ENCODE assay signal across 17 cellular contexts in genomic region chr9:128870128-128870940, GRCh38. TPM values are rescaled to one million over a fixed set of nuclear protein-coding genes. Genes with fewer than 3 reads are reported as not detected.
A peak's percentile ranks its signal among the peaks of the same experiment; 100 is the strongest.
DNase-seq lines count a peak whose midpoint lies in the region; ATAC-seq, FAIRE-seq and TF ChIP-seq lines count a peak whose summit lies in the region.
"Had no signal": no experiment of that assay in that cellular context is flagged by ENCODE, and none has a peak within 500 bp of the region (broad histone marks: within the 10 kb centered on the region; RNA-seq: fewer than 3 reads in every experiment).

No MANE protein-coding gene starts in this region.

- H3K4me1 ChIP-seq in astrocyte (ENCODE audit: insufficient read depth, low read length): no peaks in the 10 kb centered on the region
- H3K4me1 ChIP-seq in liver (ENCODE audit: control insufficient read depth in 4 of 4, insufficient read depth in 4 of 4, low read length in 3 of 4): peaks cover 2 to 6% (median 4%) of the 10 kb centered on the region in 4 donors

- peak overlapping the region; percentile 7 for H3K27ac Mint-ChIP-seq in astrocyte (ENCODE audit: unreplicated experiment)
- H3K27ac Mint-ChIP-seq: CD4-positive, CD25-positive, alpha-beta regulatory T cell had no signal

- no peak overlapping the region for H3K27ac ChIP-seq in astrocyte (ENCODE audit: low read depth, low read length)
- H3K27ac ChIP-seq in liver (ENCODE audit: low read depth in 1 of 2, low read length in 2 of 2): no peak overlapping the region
- H3K27ac ChIP-seq: HL-60 had no signal

- H3K79me2 ChIP-seq in astrocyte (ENCODE audit: insufficient read depth, low read length): no peaks in the 10 kb centered on the region

- no peak for ATAC-seq in GM18505 (IDR thresholded peaks at IDR 0.05; ENCODE audit: unreplicated experiment)
- ATAC-seq: GM12878 had no signal

- no peaks in the 10 kb centered on the region for H3K27me3 Mint-ChIP-seq in astrocyte (ENCODE audit: low read depth, unreplicated experiment)
- H3K27me3 Mint-ChIP-seq: CD4-positive, CD25-positive, alpha-beta regulatory T cell had no signal

- no peaks in the 10 kb centered on the region for H3K4me1 Mint-ChIP-seq in astrocyte (ENCODE audit: low read depth, unreplicated experiment)

- DNase-seq in Caki2 (ENCODE audit: low read depth): peak; percentile 23
- no peak for DNase-seq in astrocyte (ENCODE audit: low read depth)
- DNase-seq in inferior parietal cortex (ENCODE audit: extremely low spot score): no peak
- DNase-seq in activated CD8-positive, alpha-beta memory T cell treated with anti-CD3 and anti-CD28 coated beads for 24 hours: no peak
- DNase-seq: Calu3; CD4-positive, CD25-positive, alpha-beta regulatory T cell; DMS79; KG1; NCI-H1092; NCI-H1694; NCI-H2107; NCI-H748 treated with DMSO at 0.1 percent for 48 hours had no signal

- TF ChIP-seq CTCF in astrocyte (IDR thresholded peaks at IDR 0.05; ENCODE audit: insufficient read depth, low read depth, low read length): no peak
- no peak for TF ChIP-seq CTCF in liver (IDR thresholded peaks at IDR 0.05; ENCODE audit: low read depth, low read length, missing input control)

- TF ChIP-seq POLR2A in GM18505 (IDR thresholded peaks at IDR 0.05; ENCODE audit: borderline replicate concordance, extremely low read depth, insufficient read depth, insufficient read length): no peak

- H3K9ac ChIP-seq in astrocyte (ENCODE audit: low read length) (no peak overlapping the region), liver (ENCODE audit: low read depth in 1 of 2, low read length in 2 of 2) (no peak overlapping the region)

- in situ Hi-C loops in Caki2 (cut with HindIII; ENCODE audit: low pct_unique_long_range_greater_than_20kb, low sequenced_read_pairs): no loop called here

- no peak for TF ChIP-seq RAD21 in liver (IDR thresholded peaks at IDR 0.05)

- H2AFZ ChIP-seq in astrocyte (ENCODE audit: low read depth, low read length): no peak overlapping the region

- peaks cover 2% of the 10 kb centered on the region for H3K36me3 ChIP-seq in astrocyte (ENCODE audit: insufficient read depth, low read length)
- H3K36me3 ChIP-seq in liver (ENCODE audit: control insufficient read depth in 4 of 4, insufficient read depth in 3 of 4, low read depth in 1 of 4, low read length in 3 of 4): no peaks in the 10 kb centered on the region

- H3K4me3 ChIP-seq in astrocyte (ENCODE audit: insufficient read depth, low read depth, low read length) (no peak overlapping the region), liver (ENCODE audit: low read depth in 1 of 3, low read length in 3 of 3) (no peak overlapping the region)
- H3K4me3 ChIP-seq: GM12878 had no signal

- peaks cover 2% of the 10 kb centered on the region for H3K36me3 Mint-ChIP-seq in astrocyte (ENCODE audit: low read depth, unreplicated experiment)

- no peaks in the 10 kb centered on the region for H4K20me1 ChIP-seq in astrocyte (ENCODE audit: insufficient read depth, low read length)

- no peaks in the 10 kb centered on the region for H3K9me3 ChIP-seq in astrocyte (ENCODE audit: insufficient read depth, low read depth, low read length)
- no peaks in the 10 kb centered on the region for H3K9me3 ChIP-seq in liver (ENCODE audit: control insufficient read depth in 4 of 4, low read length in 3 of 4)

- no peaks in the 10 kb centered on the region for H3K9me3 Mint-ChIP-seq in astrocyte (ENCODE audit: unreplicated experiment)
- H3K9me3 Mint-ChIP-seq: CD4-positive, CD25-positive, alpha-beta regulatory T cell had no signal

- WGBS in liver: 77% methylated on average over 7 of the region's 7 CpGs

- FAIRE-seq in astrocyte (lab: Jason Lieb, UNC): no peak
- FAIRE-seq: GM12878 had no signal

- no peak overlapping the region for H3K4me3 Mint-ChIP-seq in astrocyte (ENCODE audit: unreplicated experiment)

- H3K27me3 ChIP-seq in astrocyte (ENCODE audit: insufficient read depth, low read length): no peaks in the 10 kb centered on the region
- H3K27me3 ChIP-seq in liver (ENCODE audit: control insufficient read depth in 4 of 4, insufficient read depth in 4 of 4, low read length in 3 of 4): no peaks in the 10 kb centered on the region

- no peak overlapping the region for H3K4me2 ChIP-seq in astrocyte (ENCODE audit: low read length)

TF ChIP-seq in liver, 16 proteins besides CTCF, POLR2A, EP300 and RAD21:
- no peak for TF ChIP-seq ZBTB33 (IDR thresholded peaks at IDR 0.05)
- TF ChIP-seq FOXA1 (IDR thresholded peaks at IDR 0.05): no peak
- TF ChIP-seq NR2F2 (IDR thresholded peaks at IDR 0.05): peak; percentile 30
- no peak for TF ChIP-seq GABPA (IDR thresholded peaks at IDR 0.05 in 1 of 2, conservative IDR thresholded peaks at IDR 0.05 in 1 of 2)

RNA-seq across cellular contexts. Expression of gene KYAT1, which starts 11.4 kb away (rescaled TPM):
- total RNA-seq in Caki2 (2014; rRNA removed; shearing (Covaris generic); ENCODE audit: low replicate concordance): 11.2 and 24.2 TPM in 2 replicates
- 9.3 and 10.1 TPM in 2 replicates for total RNA-seq in astrocyte
- 1 to 10 TPM; 6.9 to 8.1 TPM for total RNA-seq in liver
- 1 to 10 TPM; 3.8 to 8.0 TPM for polyA plus RNA-seq in liver

RNA-seq across cellular contexts. Expression of gene LRRC8A, which starts 11.6 kb away (rescaled TPM):
- total RNA-seq in Caki2 (2014; rRNA removed; shearing (Covaris generic); ENCODE audit: low replicate concordance): 16.0 and 25.9 TPM in 2 replicates
- 103 and 104 TPM in 2 replicates for total RNA-seq in astrocyte
- 10 to 100 TPM; 15.8 to 22.8 TPM for total RNA-seq in liver
- polyA plus RNA-seq in liver: 10 to 100 TPM; 14.6 to 19.9 TPM

RNA-seq across cellular contexts. Expression of gene SPOUT1, which starts 40.7 kb away (rescaled TPM):
- total RNA-seq in Caki2 (2014; rRNA removed; shearing (Covaris generic); ENCODE audit: low replicate concordance): 25.0 and 31.7 TPM in 2 replicates
- total RNA-seq in astrocyte: 19.5 and 24.6 TPM in 2 replicates
- total RNA-seq in liver: 10 to 100 TPM in 1 of 2 donors, 1 to 10 TPM in 1; 9.0 to 13.7 TPM
- polyA plus RNA-seq in liver: 10 to 100 TPM; 15.3 to 30.1 TPM

RNA-seq across cellular contexts. Expression of gene PHYHD1, which starts 50.4 kb away (rescaled TPM):
- not detected in 2 replicates for total RNA-seq in Caki2 (2014; rRNA removed; shearing (Covaris generic); ENCODE audit: low replicate concordance)
- total RNA-seq in astrocyte (4.6 and 6.1 TPM in 2 replicates), liver (10 to 100 TPM in 1 of 2 donors, 1 to 10 TPM in 1; 9.2 to 28.4 TPM)
- 10 to 100 TPM; 34.2 to 72.8 TPM for polyA plus RNA-seq in liver
- total RNA-seq: Calu3, M059J had no signal

RNA-seq across cellular contexts. Expression of gene ENDOG, which starts 52.0 kb away (rescaled TPM):
- total RNA-seq in Caki2 (2014; rRNA removed; shearing (Covaris generic); ENCODE audit: low replicate concordance): 15.5 and 28.4 TPM in 2 replicates
- 17.8 and 18.6 TPM in 2 replicates for total RNA-seq in astrocyte
- total RNA-seq in liver: 10 to 100 TPM; 11.3 to 17.9 TPM
- 10 to 100 TPM; 12.2 to 25.0 TPM for polyA plus RNA-seq in liver
